ENCODE assay signal across 27 cellular contexts in genomic region chr9:116694892-116695291, GRCh38.
"Had no signal": no experiment of that assay in that cellular context is flagged by ENCODE, and none has a peak within 500 bp of the region (broad histone marks: within the 10 kb centered on the region; RNA-seq: fewer than 3 reads in every experiment).

No MANE protein-coding gene starts in this region.

- H3K27me3 ChIP-seq: brain microvascular endothelial cell, cardiac muscle cell had no signal

- H3K9me3 Mint-ChIP-seq: activated CD4-positive, alpha-beta memory T cell treated with anti-CD3 and anti-CD28 coated beads for 36 hours; T-cell had no signal

- H3K27ac Mint-ChIP-seq: activated CD4-positive, alpha-beta memory T cell treated with anti-CD3 and anti-CD28 coated beads for 36 hours; activated CD4-positive, alpha-beta T cell treated with anti-CD3 and anti-CD28 coated beads, Interleukin-2, amount 10 ng/mL, durations not matched to agents 7 days and 5 days; activated naive CD8-positive, alpha-beta T cell; T-cell had no signal

- H3K27me3 Mint-ChIP-seq: activated CD4-positive, alpha-beta memory T cell treated with anti-CD3 and anti-CD28 coated beads for 36 hours; activated CD4-positive, alpha-beta T cell treated with anti-CD3 and anti-CD28 coated beads, Interleukin-2, amount 10 ng/mL, durations not matched to agents 7 days and 5 days; activated naive CD8-positive, alpha-beta T cell; T-cell had no signal

- H3K27ac ChIP-seq: brain microvascular endothelial cell, cardiac muscle cell, VCaP had no signal

- ATAC-seq: activated T-cell treated with anti-CD3 and anti-CD28 coated beads, Interleukin-2, amount 50 U/mL, for 4 hours; T-cell had no signal

- H3K4me3 Mint-ChIP-seq: activated CD4-positive, alpha-beta memory T cell treated with anti-CD3 and anti-CD28 coated beads for 36 hours; activated CD4-positive, alpha-beta T cell treated with anti-CD3 and anti-CD28 coated beads, Interleukin-2, amount 10 ng/mL, durations not matched to agents 7 days and 5 days; activated naive CD8-positive, alpha-beta T cell; activated T-cell treated with anti-CD3 and anti-CD28 coated beads, Interleukin-2, amount 50 U/mL, for 4 hours; T-cell had no signal

- FAIRE-seq: astrocyte, TTC549 had no signal

- DNase-seq: activated CD4-positive, alpha-beta memory T cell treated with anti-CD3 and anti-CD28 coated beads for 36 hours; activated CD4-positive, alpha-beta T cell treated with anti-CD3 and anti-CD28 coated beads, Interleukin-2, amount 10 ng/mL, durations not matched to agents 7 days and 5 days; activated CD4-positive, CD25-positive, alpha-beta regulatory T cell; activated CD8-positive, alpha-beta memory T cell treated with anti-CD3 and anti-CD28 coated beads for 24 hours; activated effector memory CD4-positive, alpha-beta T cell treated with anti-CD3 and anti-CD28 coated beads, Interleukin-2, amount 50 U/mL, for 16 hours; activated naive CD4-positive, alpha-beta T cell treated with Interleukin-2 at 50 U/mL for 16 hours; activated T-cell treated with anti-CD3 and anti-CD28 coated beads, Interleukin-2, amount 50 U/mL, for 4 hours; amygdala; brain microvascular endothelial cell; KG1; NCI-H1092; NCI-H1417; NCI-H1930; NCI-H2171; NCI-H2227 treated with DMSO at 0.1 percent for 48 hours; NCI-H446 treated with DMSO at 0.1 percent for 48 hours; NCI-H524 treated with DMSO at 0.1 percent for 48 hours; NCI-H82; SIG-M5; T-cell; T-helper 2 cell; T1000 had no signal

- H3K4me3 ChIP-seq: cardiac muscle cell had no signal
